In genomic region chr5:132822650-132823480, GRCh38 we compare ENCODE assay signal across 9 cellular contexts. TPM values are rescaled to one million over a fixed set of nuclear protein-coding genes. Genes with fewer than 3 reads are reported as not detected.
A peak's percentile ranks its signal among the peaks of the same experiment; 100 is the strongest.
DNase-seq lines count a peak whose midpoint lies in the region; ATAC-seq and TF ChIP-seq lines count a peak whose summit lies in the region.
"Had no signal": no experiment of that assay in that cellular context is flagged by ENCODE, and none has a peak within 500 bp of the region (broad histone marks: within the 10 kb centered on the region; RNA-seq: fewer than 3 reads in every experiment).

No MANE protein-coding gene starts in this region.

- no peaks in the 10 kb centered on the region for H3K36me3 Mint-ChIP-seq in activated T-cell treated with anti-CD3 and anti-CD28 coated beads, Interleukin-2, amount 50 U/mL, for 24 hours (ENCODE audit: low read depth)

- H3K27me3 Mint-ChIP-seq in activated T-cell treated with anti-CD3 and anti-CD28 coated beads, Interleukin-2, amount 50 U/mL, for 24 hours, result peaks cover 67% of the 10 kb centered on the region

- H3K4me3 ChIP-seq in thyroid gland (replicated peaks in 1 of 3), result no peak overlapping the region

- WGBS in thyroid gland, 2 donors, result 54 to 56% methylated on average over 15 to 25 of the region's 68 CpGs

- no peaks in the 10 kb centered on the region for H3K36me3 ChIP-seq in thyroid gland

- intact Hi-C loops in thyroid gland (cut with DNase I), result loop anchor here (10.0 kb wide), 3 partner anchors 78 to 438 kb away; partner anchors contain the start of gene CCNI2

- peaks cover 15% of the 10 kb centered on the region for H3K4me1 Mint-ChIP-seq in activated T-cell treated with anti-CD3 and anti-CD28 coated beads, Interleukin-2, amount 50 U/mL, for 24 hours (ENCODE audit: low read depth)

- peak in 1 of 2 donors; percentile 8 for TF ChIP-seq POLR2A in thyroid gland (IDR thresholded peaks at IDR 0.05)

- H3K9me3 ChIP-seq in thyroid gland, result no peaks in the 10 kb centered on the region

- peak in 1 of 6 experiments; percentile 3 for TF ChIP-seq CTCF in thyroid gland (IDR thresholded peaks at IDR 0.05)

- no peak overlapping the region for H3K27ac Mint-ChIP-seq in activated T-cell treated with anti-CD3 and anti-CD28 coated beads, Interleukin-2, amount 50 U/mL, for 24 hours

- H3K27me3 ChIP-seq in layer of hippocampus (ENCODE audit: control insufficient read depth, insufficient read depth, low read length) (no peaks in the 10 kb centered on the region), thyroid gland (no peaks in the 10 kb centered on the region)

- H3K4me1 ChIP-seq in thyroid gland, result peaks cover 3 to 12% of the 10 kb centered on the region in 2 donors

- peak; percentile 51 for DNase-seq in activated T-cell treated with anti-CD3 and anti-CD28 coated beads, Interleukin-2, amount 50 U/mL, for 24 hours
- no peak for DNase-seq in activated T-cell treated with anti-CD3 and anti-CD28 coated beads for 4 hours
- peak; percentile 60 for DNase-seq in cerebellar cortex (ENCODE audit: low spot score)
- DNase-seq in thyroid gland, result peak; percentile 61 to 67
- DNase-seq in NCI-H187 treated with DMSO at 0.1 percent for 48 hours (lab: John Stamatoyannopoulos, UW), result no peak
- DNase-seq in NCI-H345 treated with DMSO at 0.1 percent for 48 hours (lab: John Stamatoyannopoulos, UW; ENCODE audit: unreplicated experiment), result no peak
- DNase-seq: NCI-H510A had no signal

- H3K4me3 Mint-ChIP-seq in activated T-cell treated with anti-CD3 and anti-CD28 coated beads, Interleukin-2, amount 50 U/mL, for 24 hours, result no peak overlapping the region

- no peak for ATAC-seq in HG03460 (IDR thresholded peaks at IDR 0.05; ENCODE audit: unreplicated experiment)

- peak overlapping the region; percentile 85 for H3K27ac ChIP-seq in layer of hippocampus (ENCODE audit: low read depth, low read length)
- H3K27ac ChIP-seq in thyroid gland, result no peak overlapping the region

- H3K9me3 Mint-ChIP-seq in activated T-cell treated with anti-CD3 and anti-CD28 coated beads, Interleukin-2, amount 50 U/mL, for 24 hours, result no peaks in the 10 kb centered on the region

RNA-seq across cellular contexts. Expression of gene SHROOM1, which starts 7.6 kb away (rescaled TPM):
- total RNA-seq in thyroid gland, result 10 to 100 TPM in 3 of 4 donors, 1 to 10 TPM in 1; 7.6 to 21.4 (median 14.2) TPM

RNA-seq across cellular contexts. Expression of gene SOWAHA, which starts 9.8 kb away (rescaled TPM):
- total RNA-seq in thyroid gland, result 1 to 10 TPM; 3.7 to 9.3 (median 4.6) TPM

RNA-seq across cellular contexts. Expression of gene GDF9, which starts 43.4 kb away (rescaled TPM):
- under 1 TPM in 2 of 4 donors, not detected in 2; 0.27 to 0.33 TPM for total RNA-seq in thyroid gland

RNA-seq across cellular contexts. Expression of gene UQCRQ, which starts 43.6 kb away (rescaled TPM):
- total RNA-seq in thyroid gland, result 100 to 1,000 TPM in 3 of 4 donors, 10 to 100 TPM in 1; 59.2 to 235 (median 118) TPM

RNA-seq across cellular contexts. Expression of gene SEPTIN8, which starts 45.8 kb away (rescaled TPM):
- total RNA-seq in thyroid gland, result 10 to 100 TPM; 41.9 to 57.7 (median 46.7) TPM

Comparison
In these comparisons a context has a peak if more than half of its experiments do, and no peak if none do; other contexts are left out.
1. DNase-seq: peak in activated T-cell treated with anti-CD3 and anti-CD28 coated beads, Interleukin-2, amount 50 U/mL, for 24 hours (single experiment), cerebellar cortex (single experiment) and thyroid gland (2 of 2); none in activated T-cell treated with anti-CD3 and anti-CD28 coated beads for 4 hours (single experiment), NCI-H187 treated with DMSO at 0.1 percent for 48 hours (single experiment) and NCI-H345 treated with DMSO at 0.1 percent for 48 hours (single experiment).